Comparison of ENCODE assay signal across 1 cellular context in genomic region chr3:52278510-52279069, GRCh38.
TF ChIP-seq lines count a peak whose summit lies in the region.

Gene WDR82 (minus strand): TSS chr3:52278649. CDS start chr3:52278361, 288 bp downstream.

TF ChIP-seq in HepG2, 621 proteins besides CTCF, POLR2A, EP300 and RAD21 (continued from another document and continues in another):
- no peak for TF ChIP-seq SCMH1 (CRISPR knock-in tag; IDR thresholded peaks at IDR 0.05; ENCODE audit: borderline replicate concordance)
- TF ChIP-seq ARID3A (IDR thresholded peaks at IDR 0.05; ENCODE audit: low read depth, low read length) = no peak
- no peak for TF ChIP-seq ZNF235 (CRISPR knock-in tag; IDR thresholded peaks at IDR 0.05; ENCODE audit: borderline replicate concordance)
- TF ChIP-seq ZNF460 (CRISPR knock-in tag; IDR thresholded peaks at IDR 0.05; ENCODE audit: borderline replicate concordance) = no peak
- TF ChIP-seq ZBTB1 (CRISPR knock-in tag; IDR thresholded peaks at IDR 0.05; ENCODE audit: borderline replicate concordance) = no peak
- TF ChIP-seq NCOA1 (CRISPR knock-in tag; IDR thresholded peaks at IDR 0.05) = no peak
- TF ChIP-seq SP1 (IDR thresholded peaks at IDR 0.05) = no peak
- TF ChIP-seq SP1 (CRISPR knock-in tag; IDR thresholded peaks at IDR 0.05) = peak; percentile 95
- no peak for TF ChIP-seq HNF4G (IDR thresholded peaks at IDR 0.05; ENCODE audit: borderline replicate concordance, low read depth, low read length)
- TF ChIP-seq HNF4G (CRISPR knock-in tag; IDR thresholded peaks at IDR 0.05; ENCODE audit: borderline replicate concordance, low read depth) = no peak
- TF ChIP-seq SNAPC2 (CRISPR knock-in tag; IDR thresholded peaks at IDR 0.05) = no peak
- TF ChIP-seq NR2C2 (CRISPR knock-in tag; IDR thresholded peaks at IDR 0.05; ENCODE audit: borderline replicate concordance) = no peak; the same call in 1 of the 2 replicates
- TF ChIP-seq ZBTB8A (CRISPR knock-in tag; IDR thresholded peaks at IDR 0.05; ENCODE audit: borderline replicate concordance, low read depth) = no peak
- TF ChIP-seq HIVEP1 (CRISPR knock-in tag; IDR thresholded peaks at IDR 0.05) = no peak
- no peak for TF ChIP-seq ZNF546 (CRISPR knock-in tag; conservative IDR thresholded peaks at IDR 0.05)
- 0 out of 2 replicates have a peak, but pooled peaks have one; percentile 15 for TF ChIP-seq PRDM15 (CRISPR knock-in tag; IDR thresholded peaks at IDR 0.05)
- TF ChIP-seq MEIS1 (CRISPR knock-in tag; IDR thresholded peaks at IDR 0.05; ENCODE audit: borderline replicate concordance) = no peak; the same call in none of the 2 replicates
- TF ChIP-seq ZNF407 (CRISPR knock-in tag; IDR thresholded peaks at IDR 0.05; ENCODE audit: not compliant biosample characterization) = no peak
- TF ChIP-seq ETS1 (CRISPR knock-in tag; IDR thresholded peaks at IDR 0.05) = no peak
- peak; percentile 65; the same call in 1 of the 2 replicates for TF ChIP-seq ZSCAN25 (CRISPR knock-in tag; IDR thresholded peaks at IDR 0.05)
- TF ChIP-seq MATR3 (CRISPR knock-in tag; IDR thresholded peaks at IDR 0.05) = no peak
- peak; percentile 77 for TF ChIP-seq GABPB1 (CRISPR knock-in tag; IDR thresholded peaks at IDR 0.05)
- TF ChIP-seq ZSCAN20 (CRISPR knock-in tag; IDR thresholded peaks at IDR 0.05; ENCODE audit: borderline replicate concordance) = 0 out of 2 replicates have a peak, but pooled peaks have one; percentile 67
- TF ChIP-seq PBX2 (CRISPR knock-in tag; IDR thresholded peaks at IDR 0.05) = no peak
- no peak for TF ChIP-seq SRF (IDR thresholded peaks at IDR 0.05; ENCODE audit: low read depth, low read length)
- TF ChIP-seq ATF1 (CRISPR knock-in tag; IDR thresholded peaks at IDR 0.05) = no peak
- no peak for TF ChIP-seq RFX3 (CRISPR knock-in tag; IDR thresholded peaks at IDR 0.05)
- no peak for TF ChIP-seq ZNF282 (IDR thresholded peaks at IDR 0.05; ENCODE audit: partially characterized antibody)
- no peak for TF ChIP-seq ZNF44 (CRISPR knock-in tag; IDR thresholded peaks at IDR 0.05)
- TF ChIP-seq ZNF318 (CRISPR knock-in tag; IDR thresholded peaks at IDR 0.05) = no peak
